Comparison of ENCODE assay signal across 8 cellular contexts in the genomic region with DNA sequence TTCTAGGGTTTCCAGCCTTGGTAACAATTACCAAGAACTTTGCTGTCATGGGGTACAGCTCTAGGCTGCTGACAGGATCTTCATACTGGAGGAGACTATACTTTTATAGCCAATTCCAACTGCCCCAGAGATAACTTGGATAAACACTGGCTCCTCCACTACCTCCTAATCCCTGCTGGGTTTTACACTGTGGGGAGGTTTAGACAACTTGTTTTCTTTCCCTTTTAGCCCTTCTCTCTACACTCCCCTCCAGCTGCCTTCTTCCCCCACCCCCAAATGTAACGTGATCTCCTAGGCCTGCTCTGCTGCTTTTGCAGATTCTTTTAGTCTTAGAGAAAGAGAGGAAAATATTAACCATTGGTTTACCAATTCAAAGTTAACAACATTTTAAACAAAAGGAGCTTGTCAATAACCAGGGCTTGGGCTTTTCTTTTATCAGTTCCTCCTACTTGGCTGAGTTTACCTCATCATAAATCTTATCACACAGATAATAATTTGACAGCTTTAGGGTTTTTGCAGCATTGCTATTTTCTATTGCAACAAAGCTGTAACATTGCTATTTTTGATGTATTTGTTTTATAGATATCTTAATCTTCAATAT.
DNase-seq lines count a peak whose midpoint lies in the region; ATAC-seq and TF ChIP-seq lines count a peak whose summit lies in the region.

No MANE protein-coding gene starts in this region.

- CTCF ChIA-PET in AG04449 (lab: Yijun Ruan, JAX) = interaction anchor here (0.7 to 2.8 kb wide), 6 partner anchors 21 to 54 kb away, joined by 3 to 13 read pairs (median 4); no protein-coding TSS in a partner anchor

- no peaks in the 10 kb centered on the region for H3K36me3 ChIP-seq in MM.1S (replicated peaks; ENCODE audit: insufficient read depth, low read length)

- H4K20me1 ChIP-seq in MM.1S (ENCODE audit: insufficient read depth, low read length) = no peaks in the 10 kb centered on the region

- DNase-seq in AG04449 (ENCODE audit: low read depth, low spot score) (no peak), MV-4-11 (lab: John Stamatoyannopoulos, UW) (peak; percentile 17), midbrain (lab: John Stamatoyannopoulos, UW) (peak; percentile 26), COR-L47 (lab: John Stamatoyannopoulos, UW) (no peak), MM.1S (no peak)

- H3K4me1 ChIP-seq in MM.1S (ENCODE audit: low read length) = no peaks in the 10 kb centered on the region

- H3K27me3 ChIP-seq in MM.1S (replicated peaks; ENCODE audit: insufficient read depth, low read length) = no peaks in the 10 kb centered on the region

- H3K4me3 ChIP-seq in AG04449 (ENCODE audit: low read depth, low read length) (peak overlapping the region; percentile 13; the same call in 1 of the 2 replicates), MM.1S (ENCODE audit: low read length) (no peak overlapping the region)

- H3K9me3 ChIP-seq in MM.1S (replicated peaks; ENCODE audit: insufficient read depth, low read length) = no peaks in the 10 kb centered on the region

- no peak overlapping the region for H3K4me2 ChIP-seq in MM.1S (ENCODE audit: low read depth, low read length)

- no peaks in the 10 kb centered on the region for H3K9me2 ChIP-seq in MM.1S (replicated peaks; ENCODE audit: insufficient read depth, low read length)

- no peak overlapping the region for H2AFZ ChIP-seq in MM.1S (ENCODE audit: low read length)

- no peak for ATAC-seq in HG02973 (IDR thresholded peaks at IDR 0.05; ENCODE audit: unreplicated experiment)
- no peak for ATAC-seq in GM18867 (IDR thresholded peaks at IDR 0.05; ENCODE audit: unreplicated experiment)

- H3K9ac ChIP-seq in MM.1S (ENCODE audit: low read length) = no peak overlapping the region

- H3K27ac ChIP-seq in cingulate gyrus (ENCODE audit: low read depth, low read length) = peak overlapping the region; percentile 54
- no peak overlapping the region for H3K27ac ChIP-seq in MM.1S (ENCODE audit: low read length)

- POLR2A ChIA-PET in AG04449 (lab: Yijun Ruan, JAX) = interaction anchor here (0.8 kb wide), 1 partner anchor 11 kb away, joined by 4 read pairs; no protein-coding TSS in a partner anchor

- TF ChIP-seq CTCF in AG04449 (IDR thresholded peaks at IDR 0.05; ENCODE audit: insufficient read depth, low read length, missing control alignments) (no peak), MM.1S (IDR thresholded peaks at IDR 0.05; ENCODE audit: low read length) (no peak)

- no peaks in the 10 kb centered on the region for H3F3A ChIP-seq in MM.1S (ENCODE audit: insufficient read depth, low read length)

- no peaks in the 10 kb centered on the region for H3K79me2 ChIP-seq in MM.1S (ENCODE audit: low read length)

Comparison
In these comparisons a context has a peak if more than half of its experiments do, and no peak if none do; other contexts are left out.
1. DNase-seq: peak in MV-4-11 (single experiment) and midbrain (single experiment); none in AG04449 (single experiment), COR-L47 (single experiment) and MM.1S (single experiment).